ENCODE assay signal across 9 cellular contexts in the genomic region with DNA sequence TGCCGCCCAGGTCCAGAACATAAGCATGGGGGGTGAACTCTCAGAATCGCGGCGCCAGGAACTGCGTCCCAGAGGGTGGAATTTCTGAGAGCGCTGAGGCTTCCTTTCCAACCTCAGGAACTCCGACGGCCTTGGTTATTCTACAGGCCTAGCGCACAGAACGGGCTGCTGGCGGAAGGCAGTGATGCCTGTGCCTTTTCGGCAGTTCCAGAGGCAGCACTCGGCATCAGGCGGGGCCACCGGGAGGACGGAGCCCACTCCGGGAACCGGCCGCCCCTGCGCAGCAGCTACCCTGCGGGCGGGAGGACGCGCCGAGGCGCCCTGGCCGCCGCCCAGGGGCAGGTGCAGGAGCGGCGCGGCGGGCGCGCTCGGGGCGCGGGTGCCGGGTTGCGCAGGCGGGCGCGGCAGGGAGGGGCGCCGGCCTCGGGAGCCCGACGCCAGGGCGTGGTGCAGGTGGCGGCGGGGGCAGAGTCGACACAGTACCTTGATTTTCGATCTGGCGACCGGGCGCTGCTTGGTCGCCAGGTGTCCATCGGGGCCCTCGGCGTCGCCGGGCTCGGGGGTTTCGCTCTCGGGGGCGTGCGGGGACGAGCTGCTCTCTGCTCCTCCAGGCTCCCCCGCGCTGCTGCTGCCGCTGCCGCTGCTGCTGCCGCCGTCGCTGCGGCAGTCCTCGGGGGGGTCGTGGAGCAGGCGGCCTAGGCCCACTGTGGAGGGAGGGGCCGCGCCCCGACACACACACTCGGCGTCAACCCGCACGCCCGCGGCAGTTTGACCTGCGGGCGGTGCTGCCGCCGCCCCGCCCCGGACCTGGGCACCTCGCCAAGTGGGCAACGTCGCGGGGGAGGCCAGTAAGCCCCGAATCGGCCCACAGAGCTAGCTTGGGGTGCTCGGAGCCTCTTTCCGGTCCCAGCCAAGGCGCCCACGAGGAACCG. TPM values are rescaled to one million over a fixed set of nuclear protein-coding genes. Genes with fewer than 3 reads are reported as not detected.
A peak's percentile ranks its signal among the peaks of the same experiment; 100 is the strongest.
DNase-seq lines count a peak whose midpoint lies in the region; ATAC-seq and TF ChIP-seq lines count a peak whose summit lies in the region.
"Had no signal": no experiment of that assay in that cellular context is flagged by ENCODE, and none has a peak within 500 bp of the region (broad histone marks: within the 10 kb centered on the region; RNA-seq: fewer than 3 reads in every experiment).

No MANE protein-coding gene starts in this region.

- peak overlapping the region; percentile 79 for H3K27ac Mint-ChIP-seq in type B pancreatic cell

- DNase-seq in DMS53 treated with DMSO at 0.1 percent for 48 hours (lab: John Stamatoyannopoulos, UW; ENCODE audit: unreplicated experiment) (peak; percentile 8), NCI-H1105 (lab: John Stamatoyannopoulos, UW) (peak; percentile 71), astrocyte of the cerebellum (ENCODE audit: low read depth) (no peak), left lung (peak in 1 of 2 donors; percentile 83), type B pancreatic cell (ENCODE audit: extremely low spot score, unreplicated experiment) (no peak), SIG-M5 treated with dmso at 0.1 percent for 504 hours (lab: John Stamatoyannopoulos, UW; ENCODE audit: unreplicated experiment) (no peak), SJCRH30 (no peak)

- H3K4me3 Mint-ChIP-seq in type B pancreatic cell, result peak overlapping the region; percentile 87

- H3K36me3 ChIP-seq in left lung (no peaks in the 10 kb centered on the region), SJCRH30 (no peaks in the 10 kb centered on the region)

- in situ Hi-C loops in astrocyte of the cerebellum (cut with HindIII; ENCODE audit: low sequenced_read_pairs), result no loop called here

- H3K27me3 ChIP-seq in left lung (peaks cover 64 to 87% of the 10 kb centered on the region in 2 donors), SJCRH30 (no peaks in the 10 kb centered on the region)

- peak; percentile 58 for ATAC-seq in left lung
- no peak for ATAC-seq in GM21515 (IDR thresholded peaks at IDR 0.05; ENCODE audit: unreplicated experiment)

- H3K4me1 Mint-ChIP-seq in type B pancreatic cell (ENCODE audit: unreplicated experiment), result peaks cover 4% of the 10 kb centered on the region

- intact Hi-C loops in left lung (cut with DNase I), result no loop called here

- H3K4me1 ChIP-seq in left lung, result peaks cover 6 to 32% of the 10 kb centered on the region in 2 donors
- H3K4me1 ChIP-seq in SJCRH30, result 0 out of 2 replicates have a peak, but pooled peaks cover 3% of the 10 kb centered on the region

- TF ChIP-seq CTCF in astrocyte of the cerebellum (IDR thresholded peaks at IDR 0.05; ENCODE audit: low read depth, low read length, missing control alignments), result no peak
- no peak for TF ChIP-seq CTCF in left lung (IDR thresholded peaks at IDR 0.05)
- no peak for TF ChIP-seq CTCF in type B pancreatic cell (conservative IDR thresholded peaks at IDR 0.05)

- H3K9me3 Mint-ChIP-seq in type B pancreatic cell, result no peaks in the 10 kb centered on the region

- H3K27me3 Mint-ChIP-seq in type B pancreatic cell, result peaks cover 66% of the 10 kb centered on the region

- H3K27ac ChIP-seq in left lung (peak overlapping the region; percentile 63 to 65), SJCRH30 (no peak overlapping the region)

- H3K4me3 ChIP-seq in astrocyte of the cerebellum (ENCODE audit: low read depth, low read length) (peak overlapping the region; percentile 15), left lung (peak overlapping the region; percentile 31 to 44), SJCRH30 (no peak overlapping the region)

- H3K9me3 ChIP-seq in left lung (no peaks in the 10 kb centered on the region), SJCRH30 (replicated peaks) (no peaks in the 10 kb centered on the region)

- H3K36me3 Mint-ChIP-seq in type B pancreatic cell, result peaks cover 6% of the 10 kb centered on the region

RNA-seq across cellular contexts. Expression of gene OVOL2, which starts 1.3 kb away (rescaled TPM):
- total RNA-seq in left lung (1 to 10 TPM; 5.8 to 8.3 TPM), type B pancreatic cell (ENCODE audit: low replicate concordance) (7.3 and 17.5 TPM in 2 replicates)
- not detected in 2 replicates for total RNA-seq in SJCRH30 (2014; rRNA removed; shearing (Covaris generic))
- total RNA-seq: pulmonary artery endothelial cell had no signal

Comparison
In these comparisons a context has a peak if more than half of its experiments do, and no peak if none do; other contexts are left out.
1. DNase-seq: peak in DMS53 treated with DMSO at 0.1 percent for 48 hours (single experiment) and NCI-H1105 (single experiment); none in astrocyte of the cerebellum (single experiment), type B pancreatic cell (single experiment), SIG-M5 treated with dmso at 0.1 percent for 504 hours (single experiment) and SJCRH30 (0 of 2).